Comparison of ENCODE assay signal across 1 cellular context in the genomic region with DNA sequence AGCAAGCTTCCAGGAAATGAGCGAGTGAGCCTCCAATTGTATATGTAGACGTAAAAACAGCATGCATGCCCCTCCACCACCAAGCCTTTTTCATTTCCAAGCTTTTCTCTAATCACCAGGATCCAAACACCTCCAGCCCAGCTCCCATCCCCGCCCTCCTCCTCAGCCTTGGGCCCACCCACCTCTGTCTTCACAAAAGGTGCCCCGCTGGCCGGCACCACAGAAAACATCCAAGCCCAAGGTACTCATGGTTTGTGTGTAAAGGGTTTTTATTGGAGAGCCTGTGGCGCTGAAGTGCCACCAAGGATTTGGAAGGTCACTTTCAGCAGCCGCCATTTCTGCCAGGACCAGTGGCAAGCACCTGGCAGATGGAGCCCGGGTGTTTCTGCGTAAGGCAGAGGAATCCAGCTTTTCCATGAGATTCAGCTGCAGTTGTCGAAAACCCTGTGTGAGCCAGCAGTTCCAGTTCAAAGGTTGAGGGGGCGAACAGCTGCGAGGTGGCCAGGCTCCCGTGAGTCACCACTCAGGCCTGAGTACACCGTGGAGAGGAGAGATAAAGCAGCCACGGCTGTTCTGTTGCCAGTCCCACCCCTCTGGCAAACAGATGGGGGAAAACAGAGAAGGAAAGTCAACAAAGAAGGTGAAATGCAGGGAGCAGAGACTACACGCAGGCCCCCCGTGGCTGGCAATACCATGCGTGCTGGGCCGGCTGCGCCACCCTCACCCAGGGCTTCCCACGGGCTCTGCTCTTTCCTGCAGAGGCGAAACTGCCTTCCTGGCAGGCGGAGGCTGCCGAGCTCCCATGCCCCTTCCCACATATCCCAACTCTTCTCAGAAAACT.
TF ChIP-seq lines count a peak whose summit lies in the region.

No MANE protein-coding gene starts in this region.

TF ChIP-seq in K562, 482 proteins besides CTCF, POLR2A, EP300 and RAD21 (continued from another document and continues in another):
- TF ChIP-seq STAT6 (CRISPR knock-in tag; IDR thresholded peaks at IDR 0.05) (no peak), U2AF2 (optimal IDR thresholded peaks at IDR 0.05; ENCODE audit: low read depth, low read length) (no peak), ZSCAN32 (CRISPR knock-in tag; IDR thresholded peaks at IDR 0.05) (no peak), ZNF644 (tag; IDR thresholded peaks at IDR 0.05; ENCODE audit: low read depth) (no peak), PURB (CRISPR knock-in tag; IDR thresholded peaks at IDR 0.05; ENCODE audit: low read depth) (no peak), TEAD2 (tag; IDR thresholded peaks at IDR 0.05) (no peak), MTF1 (CRISPR knock-in tag; IDR thresholded peaks at IDR 0.05; ENCODE audit: borderline replicate concordance) (no peak), CEBPG (CRISPR knock-in tag; IDR thresholded peaks at IDR 0.05) (no peak), CEBPG (tag; conservative IDR thresholded peaks at IDR 0.05 in 1 of 2, IDR thresholded peaks at IDR 0.05 in 1 of 2) (no peak), FOXA1 (IDR thresholded peaks at IDR 0.05; ENCODE audit: borderline replicate concordance) (peak; percentile 81), SLC30A9 (CRISPR knock-in tag; IDR thresholded peaks at IDR 0.05) (no peak), CBX1 (IDR thresholded peaks at IDR 0.05; ENCODE audit: low read depth) (no peak), ZNF830 (CRISPR knock-in tag; IDR thresholded peaks at IDR 0.05) (no peak), HDGF (IDR thresholded peaks at IDR 0.05) (no peak), OTX1 (CRISPR knock-in tag; IDR thresholded peaks at IDR 0.05) (no peak), ATF7 (IDR thresholded peaks at IDR 0.05) (peak; percentile 51; the same call in 1 of the 2 replicates), FIP1L1 (IDR thresholded peaks at IDR 0.05; ENCODE audit: low read depth, low read length, poor library complexity, severe bottlenecking) (no peak), KLF10 (CRISPR knock-in tag; IDR thresholded peaks at IDR 0.05) (no peak), SAFB (IDR thresholded peaks at IDR 0.05; ENCODE audit: borderline replicate concordance, low read depth, low read length) (no peak), ZNF280B (CRISPR knock-in tag; IDR thresholded peaks at IDR 0.05) (no peak), ZNF23 (CRISPR knock-in tag; IDR thresholded peaks at IDR 0.05) (no peak), ZNF561 (CRISPR knock-in tag; conservative IDR thresholded peaks at IDR 0.05) (no peak), ZNF696 (CRISPR knock-in tag; conservative IDR thresholded peaks at IDR 0.05) (no peak), EHMT2 (IDR thresholded peaks at IDR 0.05) (no peak), ZNF408 (CRISPR knock-in tag; IDR thresholded peaks at IDR 0.05; ENCODE audit: low read depth) (no peak), FOXM1 (IDR thresholded peaks at IDR 0.05; ENCODE audit: low read depth) (peak; percentile 72; the same call in 1 of the 2 replicates), FOXM1 (CRISPR knock-in tag; IDR thresholded peaks at IDR 0.05; ENCODE audit: low read depth) (no peak), ZNF324 (CRISPR knock-in tag; IDR thresholded peaks at IDR 0.05) (no peak), KDM2B (CRISPR knock-in tag; IDR thresholded peaks at IDR 0.05) (no peak), MXI1 (IDR thresholded peaks at IDR 0.05; ENCODE audit: low read depth, low read length) (peak; percentile 49; the same call in 1 of the 2 replicates), RBBP5 (IDR thresholded peaks at IDR 0.05; ENCODE audit: borderline replicate concordance, insufficient read depth, low read length, poor library complexity, severe bottlenecking) (no peak), SMARCA5 (IDR thresholded peaks at IDR 0.05) (no peak), NR2C2 (CRISPR knock-in tag; IDR thresholded peaks at IDR 0.05) (peak; percentile 90), NR2C2 (tag; IDR thresholded peaks at IDR 0.05) (peak; percentile 94), HDAC3 (IDR thresholded peaks at IDR 0.05; ENCODE audit: borderline replicate concordance, partially characterized antibody) (peak; percentile 38), ZKSCAN1 (IDR thresholded peaks at IDR 0.05; ENCODE audit: low read depth, low read length) (0 out of 2 replicates have a peak, but pooled peaks have one; percentile 60), ZNF583 (CRISPR knock-in tag; IDR thresholded peaks at IDR 0.05) (no peak), KAT2B (IDR thresholded peaks at IDR 0.05; ENCODE audit: low read depth, low read length) (no peak), FOXK2 (conservative IDR thresholded peaks at IDR 0.05 in 1 of 2, IDR thresholded peaks at IDR 0.05 in 1 of 2; ENCODE audit: low read depth in 2 of 2) (peak; percentile 79 to 85), PTBP1 (IDR thresholded peaks at IDR 0.05; ENCODE audit: low read depth, low read length) (no peak), TCF15 (CRISPR knock-in tag; IDR thresholded peaks at IDR 0.05) (no peak), ZNF143 (CRISPR knock-in tag; IDR thresholded peaks at IDR 0.05) (no peak)
- TF ChIP-seq, protein P1, sequence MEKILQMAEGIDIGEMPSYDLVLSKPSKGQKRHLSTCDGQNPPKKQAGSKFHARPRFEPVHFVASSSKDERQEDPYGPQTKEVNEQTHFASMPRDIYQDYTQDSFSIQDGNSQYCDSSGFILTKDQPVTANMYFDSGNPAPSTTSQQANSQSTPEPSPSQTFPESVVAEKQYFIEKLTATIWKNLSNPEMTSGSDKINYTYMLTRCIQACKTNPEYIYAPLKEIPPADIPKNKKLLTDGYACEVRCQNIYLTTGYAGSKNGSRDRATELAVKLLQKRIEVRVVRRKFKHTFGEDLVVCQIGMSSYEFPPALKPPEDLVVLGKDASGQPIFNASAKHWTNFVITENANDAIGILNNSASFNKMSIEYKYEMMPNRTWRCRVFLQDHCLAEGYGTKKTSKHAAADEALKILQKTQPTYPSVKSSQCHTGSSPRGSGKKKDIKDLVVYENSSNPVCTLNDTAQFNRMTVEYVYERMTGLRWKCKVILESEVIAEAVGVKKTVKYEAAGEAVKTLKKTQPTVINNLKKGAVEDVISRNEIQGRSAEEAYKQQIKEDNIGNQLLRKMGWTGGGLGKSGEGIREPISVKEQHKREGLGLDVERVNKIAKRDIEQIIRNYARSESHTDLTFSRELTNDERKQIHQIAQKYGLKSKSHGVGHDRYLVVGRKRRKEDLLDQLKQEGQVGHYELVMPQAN (IDR thresholded peaks at IDR 0.05; ENCODE audit: borderline replicate concordance), result no peak
- TF ChIP-seq, protein P2, sequence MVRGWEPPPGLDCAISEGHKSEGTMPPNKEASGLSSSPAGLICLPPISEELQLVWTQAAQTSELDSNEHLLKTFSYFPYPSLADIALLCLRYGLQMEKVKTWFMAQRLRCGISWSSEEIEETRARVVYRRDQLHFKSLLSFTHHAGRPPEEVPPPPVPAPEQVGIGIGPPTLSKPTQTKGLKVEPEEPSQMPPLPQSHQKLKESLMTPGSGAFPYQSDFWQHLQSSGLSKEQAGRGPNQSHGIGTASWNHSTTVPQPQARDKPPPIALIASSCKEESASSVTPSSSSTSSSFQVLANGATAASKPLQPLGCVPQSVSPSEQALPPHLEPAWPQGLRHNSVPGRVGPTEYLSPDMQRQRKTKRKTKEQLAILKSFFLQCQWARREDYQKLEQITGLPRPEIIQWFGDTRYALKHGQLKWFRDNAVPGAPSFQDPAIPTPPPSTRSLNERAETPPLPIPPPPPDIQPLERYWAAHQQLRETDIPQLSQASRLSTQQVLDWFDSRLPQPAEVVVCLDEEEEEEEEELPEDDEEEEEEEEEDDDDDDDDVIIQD (CRISPR knock-in tag; IDR thresholded peaks at IDR 0.05), result no peak
- TF ChIP-seq, protein P3, sequence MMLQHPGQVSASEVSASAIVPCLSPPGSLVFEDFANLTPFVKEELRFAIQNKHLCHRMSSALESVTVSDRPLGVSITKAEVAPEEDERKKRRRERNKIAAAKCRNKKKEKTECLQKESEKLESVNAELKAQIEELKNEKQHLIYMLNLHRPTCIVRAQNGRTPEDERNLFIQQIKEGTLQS (IDR thresholded peaks at IDR 0.05), result peak; percentile 94
- TF ChIP-seq, protein P3 (CRISPR knock-in tag; conservative IDR thresholded peaks at IDR 0.05), result peak; percentile 97
- TF ChIP-seq, protein P4, sequence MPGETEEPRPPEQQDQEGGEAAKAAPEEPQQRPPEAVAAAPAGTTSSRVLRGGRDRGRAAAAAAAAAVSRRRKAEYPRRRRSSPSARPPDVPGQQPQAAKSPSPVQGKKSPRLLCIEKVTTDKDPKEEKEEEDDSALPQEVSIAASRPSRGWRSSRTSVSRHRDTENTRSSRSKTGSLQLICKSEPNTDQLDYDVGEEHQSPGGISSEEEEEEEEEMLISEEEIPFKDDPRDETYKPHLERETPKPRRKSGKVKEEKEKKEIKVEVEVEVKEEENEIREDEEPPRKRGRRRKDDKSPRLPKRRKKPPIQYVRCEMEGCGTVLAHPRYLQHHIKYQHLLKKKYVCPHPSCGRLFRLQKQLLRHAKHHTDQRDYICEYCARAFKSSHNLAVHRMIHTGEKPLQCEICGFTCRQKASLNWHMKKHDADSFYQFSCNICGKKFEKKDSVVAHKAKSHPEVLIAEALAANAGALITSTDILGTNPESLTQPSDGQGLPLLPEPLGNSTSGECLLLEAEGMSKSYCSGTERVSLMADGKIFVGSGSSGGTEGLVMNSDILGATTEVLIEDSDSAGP (CRISPR knock-in tag; IDR thresholded peaks at IDR 0.05), result no peak
- TF ChIP-seq, protein P5, sequence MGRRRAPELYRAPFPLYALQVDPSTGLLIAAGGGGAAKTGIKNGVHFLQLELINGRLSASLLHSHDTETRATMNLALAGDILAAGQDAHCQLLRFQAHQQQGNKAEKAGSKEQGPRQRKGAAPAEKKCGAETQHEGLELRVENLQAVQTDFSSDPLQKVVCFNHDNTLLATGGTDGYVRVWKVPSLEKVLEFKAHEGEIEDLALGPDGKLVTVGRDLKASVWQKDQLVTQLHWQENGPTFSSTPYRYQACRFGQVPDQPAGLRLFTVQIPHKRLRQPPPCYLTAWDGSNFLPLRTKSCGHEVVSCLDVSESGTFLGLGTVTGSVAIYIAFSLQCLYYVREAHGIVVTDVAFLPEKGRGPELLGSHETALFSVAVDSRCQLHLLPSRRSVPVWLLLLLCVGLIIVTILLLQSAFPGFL (CRISPR knock-in tag; IDR thresholded peaks at IDR 0.05), result no peak
- TF ChIP-seq, protein P6, sequence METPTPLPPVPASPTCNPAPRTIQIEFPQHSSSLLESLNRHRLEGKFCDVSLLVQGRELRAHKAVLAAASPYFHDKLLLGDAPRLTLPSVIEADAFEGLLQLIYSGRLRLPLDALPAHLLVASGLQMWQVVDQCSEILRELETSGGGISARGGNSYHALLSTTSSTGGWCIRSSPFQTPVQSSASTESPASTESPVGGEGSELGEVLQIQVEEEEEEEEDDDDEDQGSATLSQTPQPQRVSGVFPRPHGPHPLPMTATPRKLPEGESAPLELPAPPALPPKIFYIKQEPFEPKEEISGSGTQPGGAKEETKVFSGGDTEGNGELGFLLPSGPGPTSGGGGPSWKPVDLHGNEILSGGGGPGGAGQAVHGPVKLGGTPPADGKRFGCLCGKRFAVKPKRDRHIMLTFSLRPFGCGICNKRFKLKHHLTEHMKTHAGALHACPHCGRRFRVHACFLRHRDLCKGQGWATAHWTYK (CRISPR knock-in tag; IDR thresholded peaks at IDR 0.05), result no peak
